Comparison of ENCODE assay signal across 1 cellular context in genomic region chr9:107443786-107444185, GRCh38.
TF ChIP-seq lines count a peak whose summit lies in the region.

No MANE protein-coding gene starts in this region.

TF ChIP-seq in HepG2, 621 proteins besides CTCF, POLR2A, EP300 and RAD21 (continued from another document):
- TF ChIP-seq ZNF543 (CRISPR knock-in tag; IDR thresholded peaks at IDR 0.05) = no peak
